23 cellular contexts compared by ENCODE assay signal in the genomic region with DNA sequence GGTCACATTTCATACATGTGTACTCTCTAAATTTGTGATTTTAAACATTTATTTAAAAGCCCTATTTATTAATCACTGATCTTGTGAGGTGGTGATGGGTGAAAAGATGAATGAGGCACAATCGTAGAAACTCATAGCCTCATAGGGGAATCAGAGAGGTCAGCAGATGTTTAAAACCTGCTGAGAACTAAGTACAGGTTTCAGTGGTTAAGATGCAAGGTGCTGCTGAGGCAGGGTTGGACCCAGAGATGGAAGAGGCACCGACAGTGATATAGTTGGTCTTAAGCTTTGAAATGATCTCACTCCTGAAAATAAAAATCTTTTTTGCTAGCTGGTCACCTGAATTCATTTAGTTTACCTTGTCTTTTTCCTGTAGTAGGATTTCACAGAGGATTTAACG. TPM values are rescaled to one million over a fixed set of nuclear protein-coding genes. Genes with fewer than 3 reads are reported as not detected.
DNase-seq lines count a peak whose midpoint lies in the region; ATAC-seq, FAIRE-seq and TF ChIP-seq lines count a peak whose summit lies in the region.
"Had no signal": no experiment of that assay in that cellular context is flagged by ENCODE, and none has a peak within 500 bp of the region (broad histone marks: within the 10 kb centered on the region; RNA-seq: fewer than 3 reads in every experiment).

No MANE protein-coding gene starts in this region.

- H3K23me2 ChIP-seq in H1 (ENCODE audit: low read depth, low read length) = no peaks in the 10 kb centered on the region

- no peak overlapping the region for H3K18ac ChIP-seq in H1 (ENCODE audit: extremely low read depth, low read length)

- H3K36me3 ChIP-seq in H1 (ENCODE audit: control insufficient read depth in 2 of 4, insufficient read depth in 4 of 4, low read length in 3 of 4) = no peaks in the 10 kb centered on the region
- H3K36me3 ChIP-seq in sigmoid colon = no peaks in the 10 kb centered on the region
- H3K36me3 ChIP-seq: HAP-1, WERI-Rb-1 had no signal

- no peak overlapping the region for H2BK15ac ChIP-seq in H1 (ENCODE audit: low read length)

- H3K4me3 Mint-ChIP-seq in activated T-helper 2 cell treated with anti-CD3 and anti-CD28 coated beads, Interferon-gamma antibody, Interleukin-2, Interleukin-4, amounts not matched to agents 10 μg/mL and 5 μg/mL and 100 μg/mL, durations not matched to agents 14 hours and 24 hours and 36 hours (ENCODE audit: low read depth) = no peak overlapping the region
- no peak overlapping the region for H3K4me3 Mint-ChIP-seq in chondrocyte (ENCODE audit: unreplicated experiment)
- H3K4me3 Mint-ChIP-seq: activated CD8-positive, alpha-beta T cell treated with anti-CD3 and anti-CD28 coated beads for 36 hours; activated naive CD4-positive, alpha-beta T cell treated with anti-CD3 and anti-CD28 coated beads, Interleukin-2, amount 50 U/mL, for 24 hours; activated T-cell treated with anti-CD3 and anti-CD28 coated beads, Interleukin-2, amount 50 U/mL, for 4 hours; T-cell had no signal

- H3K14ac ChIP-seq in H1 (ENCODE audit: insufficient read length) = no peak overlapping the region

- FAIRE-seq in H1 (lab: Jason Lieb, UNC) = no peak
- FAIRE-seq: colon, endometrium had no signal

- H2AFZ ChIP-seq in H1 (ENCODE audit: low read length) = peak overlapping the region; percentile 33; the same call in 1 of the 2 replicates

- CTCF ChIA-PET in H1 (lab: Charles Lee; ENCODE audit: partially characterized antibody) = interaction anchor here (0.6 to 6.5 kb wide), 8 partner anchors 12 to 380 kb away, joined by 3 to 61 read pairs (median 5); no protein-coding TSS in a partner anchor

- H3K9me3 ChIP-seq in H1 (ENCODE audit: insufficient read depth in 2 of 2, low read depth in 1 of 2, low read length in 1 of 2) (no peaks in the 10 kb centered on the region), sigmoid colon (no peaks in the 10 kb centered on the region)
- H3K9me3 ChIP-seq: HAP-1 had no signal

- H3K79me1 ChIP-seq in H1 (ENCODE audit: low read depth, low read length) = no peaks in the 10 kb centered on the region

- intact Hi-C loops in activated T-helper 2 cell treated with anti-CD3 and anti-CD28 coated beads, Interferon-gamma antibody, Interleukin-2, Interleukin-4, amounts not matched to agents 10 μg/mL and 5 μg/mL and 100 μg/mL, durations not matched to agents 14 hours and 24 hours and 36 hours (cut with micrococcal nuclease) = no loop called here
- intact Hi-C loops in sigmoid colon (cut with DNase I) = loop anchor here (10.0 kb wide), 1 partner anchor 1476 kb away; no protein-coding TSS in a partner anchor

- no peak overlapping the region for H4K8ac ChIP-seq in H1 (ENCODE audit: extremely low read depth, insufficient read depth, low read length)

- in situ Hi-C loops in G401 (cut with HindIII; ENCODE audit: low sequenced_read_pairs) = no loop called here

- H3K36me3 Mint-ChIP-seq in activated T-helper 2 cell treated with anti-CD3 and anti-CD28 coated beads, Interferon-gamma antibody, Interleukin-2, Interleukin-4, amounts not matched to agents 10 μg/mL and 5 μg/mL and 100 μg/mL, durations not matched to agents 14 hours and 24 hours and 36 hours (ENCODE audit: low read depth) = no peaks in the 10 kb centered on the region
- H3K36me3 Mint-ChIP-seq in chondrocyte (ENCODE audit: low read depth) = no peaks in the 10 kb centered on the region
- H3K36me3 Mint-ChIP-seq: activated naive CD4-positive, alpha-beta T cell treated with anti-CD3 and anti-CD28 coated beads, Interleukin-2, amount 50 U/mL, for 24 hours; T-cell had no signal

- TF ChIP-seq POLR2A in H1 (IDR thresholded peaks at IDR 0.05; ENCODE audit: control extremely low read depth in 1 of 2, low read depth in 2 of 2, low read length in 2 of 2) (no peak), sigmoid colon (IDR thresholded peaks at IDR 0.05) (no peak)

- no peak overlapping the region for H3K4me2 ChIP-seq in H1 (ENCODE audit: insufficient read depth in 1 of 2, low read depth in 2 of 2, low read length in 2 of 2)

- no peaks in the 10 kb centered on the region for H3K4me1 Mint-ChIP-seq in activated T-helper 2 cell treated with anti-CD3 and anti-CD28 coated beads, Interferon-gamma antibody, Interleukin-2, Interleukin-4, amounts not matched to agents 10 μg/mL and 5 μg/mL and 100 μg/mL, durations not matched to agents 14 hours and 24 hours and 36 hours (ENCODE audit: low read depth)
- H3K4me1 Mint-ChIP-seq in chondrocyte (ENCODE audit: low read depth) = no peaks in the 10 kb centered on the region
- H3K4me1 Mint-ChIP-seq: activated naive CD4-positive, alpha-beta T cell treated with anti-CD3 and anti-CD28 coated beads, Interleukin-2, amount 50 U/mL, for 24 hours; T-cell had no signal

- no peak overlapping the region for H3K9ac ChIP-seq in H1 (replicated peaks in 1 of 4; ENCODE audit: extremely low read depth in 1 of 4, low read depth in 3 of 4, low read length in 3 of 4)

- H2BK12ac ChIP-seq in H1 (ENCODE audit: low read depth, low read length) = no peak overlapping the region

- no peak overlapping the region for H2AK5ac ChIP-seq in H1 (ENCODE audit: low read depth, low read length)

- ATAC-seq in GM18909 (IDR thresholded peaks at IDR 0.05; ENCODE audit: poor library complexity, unreplicated experiment) = peak; percentile 75
- peak; percentile 60 for ATAC-seq in GM21717 (IDR thresholded peaks at IDR 0.05; ENCODE audit: unreplicated experiment)
- ATAC-seq in HG03159 (IDR thresholded peaks at IDR 0.05; ENCODE audit: unreplicated experiment) = peak; percentile 54
- ATAC-seq: activated CD8-positive, alpha-beta T cell treated with anti-CD3 and anti-CD28 coated beads for 36 hours; activated T-cell treated with anti-CD3 and anti-CD28 coated beads, Interleukin-2, amount 50 U/mL, for 4 hours; T-cell had no signal

- TF ChIP-seq EP300 in H1 (IDR thresholded peaks at IDR 0.05; ENCODE audit: borderline replicate concordance in 1 of 2, low read depth in 2 of 2, low read length in 2 of 2) = no peak
- TF ChIP-seq EP300 in sigmoid colon (IDR thresholded peaks at IDR 0.05) = no peak

- DNase-seq in H1 (ENCODE audit: low read depth in 1 of 2, low spot score in 2 of 2) (no peak), G401 (ENCODE audit: low spot score) (no peak), chondrocyte (ENCODE audit: low spot score) (no peak), sigmoid colon (no peak)
- DNase-seq in activated T-helper 2 cell treated with anti-CD3 and anti-CD28 coated beads, Interferon-gamma antibody, Interleukin-2, Interleukin-4, amounts not matched to agents 10 μg/mL and 5 μg/mL and 100 μg/mL, durations not matched to agents 14 hours and 24 hours and 36 hours (ENCODE audit: low spot score) = no peak
- DNase-seq: activated CD8-positive, alpha-beta T cell treated with anti-CD3 and anti-CD28 coated beads for 36 hours; activated T-cell treated with anti-CD3 and anti-CD28 coated beads, Interleukin-2, amount 50 U/mL, for 4 hours; COR-L47; NCI-H1436 treated with DMSO at 0.1 percent for 48 hours; NCI-H345; SHP77; stimulated activated CD4-positive, alpha-beta T cell treated with anti-CD3 and anti-CD28 coated beads, Interleukin-12 subunit alpha, Interleukin-12 subunit beta, amount 100 ng/mL, for 4 hours; T-cell; WERI-Rb-1 had no signal

- H2BK5ac ChIP-seq in H1 (ENCODE audit: low read depth, low read length) = no peak overlapping the region

- TF ChIP-seq RAD21 in H1 (IDR thresholded peaks at IDR 0.05 in 1 of 2, conservative IDR thresholded peaks at IDR 0.05 in 1 of 2; ENCODE audit: low read depth in 2 of 2, low read length in 2 of 2) = no peak

- no peaks in the 10 kb centered on the region for H3K79me2 ChIP-seq in H1 (ENCODE audit: control insufficient read depth in 1 of 2, insufficient read depth in 2 of 2, low read length in 2 of 2)

- no peak overlapping the region for H3K23ac ChIP-seq in H1 (ENCODE audit: insufficient read length)

- no peak overlapping the region for H3K56ac ChIP-seq in H1 (replicated peaks; ENCODE audit: insufficient read length, low read depth, low read length)

- H3K27me3 Mint-ChIP-seq in activated T-helper 2 cell treated with anti-CD3 and anti-CD28 coated beads, Interferon-gamma antibody, Interleukin-2, Interleukin-4, amounts not matched to agents 10 μg/mL and 5 μg/mL and 100 μg/mL, durations not matched to agents 14 hours and 24 hours and 36 hours (ENCODE audit: low read depth) = no peaks in the 10 kb centered on the region
- peaks cover 23% of the 10 kb centered on the region for H3K27me3 Mint-ChIP-seq in chondrocyte (ENCODE audit: low read depth)
- H3K27me3 Mint-ChIP-seq: activated CD8-positive, alpha-beta T cell treated with anti-CD3 and anti-CD28 coated beads for 36 hours had no signal

- POLR2A ChIA-PET in H1 (lab: Charles Lee; ENCODE audit: partially characterized antibody) = no interaction called here

- H3K4me3 ChIP-seq in H1 (ENCODE audit: extremely low read depth in 1 of 4, insufficient read depth in 2 of 4, low read depth in 3 of 4, low read length in 4 of 4) (no peak overlapping the region), sigmoid colon (no peak overlapping the region)
- H3K4me3 ChIP-seq: HAP-1 had no signal

- no peaks in the 10 kb centered on the region for H4K20me1 ChIP-seq in H1 (replicated peaks in 1 of 2; ENCODE audit: control insufficient read depth in 1 of 2, insufficient read depth in 2 of 2, low read length in 2 of 2)

- no peak for TF ChIP-seq CTCF in H1 (IDR thresholded peaks at IDR 0.05; ENCODE audit: control extremely low read depth in 1 of 3, insufficient read depth in 1 of 3, low read depth in 1 of 3, low read length in 3 of 3)
- TF ChIP-seq CTCF in chondrocyte (IDR thresholded peaks at IDR 0.05) = no peak
- no peak for TF ChIP-seq CTCF in sigmoid colon (IDR thresholded peaks at IDR 0.05)

- peaks cover 0 to 3% (median under 1%) of the 10 kb centered on the region in 4 experiments; a peak in 2 of 7 replicates for H3K4me1 ChIP-seq in H1 (replicated peaks in 1 of 4; ENCODE audit: control insufficient read depth in 3 of 4, insufficient read depth in 4 of 4, low read length in 3 of 4)
- no peaks in the 10 kb centered on the region for H3K4me1 ChIP-seq in sigmoid colon

- H2BK20ac ChIP-seq in H1 (ENCODE audit: low read length) = no peak overlapping the region

- WGBS in H1 (ENCODE audit: extremely low coverage in 1 of 2, insufficient coverage in 1 of 2, insufficient read length in 1 of 2, insufficient replicate concordance in 2 of 2, low coverage in 1 of 2, low lambda C conversion rate in 2 of 2, missing lambda C conversion rate in 1 of 2), 2 experiments = 91% methylated on average over 3 of the region's 3 CpGs; no CpG with 5 or more reads in 1 of the 2 experiments
- WGBS in sigmoid colon, 2 donors = 82 to 88% methylated on average over 3 of the region's 3 CpGs

- no peak overlapping the region for H3K27ac ChIP-seq in H1 (ENCODE audit: low read depth, low read length)
- H3K27ac ChIP-seq in sigmoid colon = no peak overlapping the region
- H3K27ac ChIP-seq: WERI-Rb-1 had no signal

- no peak overlapping the region for H2BK120ac ChIP-seq in H1 (replicated peaks; ENCODE audit: low read depth, low read length)

- H4K91ac ChIP-seq in H1 (replicated peaks; ENCODE audit: insufficient read length, low read length) = no peak overlapping the region

- H4K5ac ChIP-seq in H1 (ENCODE audit: insufficient read length, low read depth, low read length) = no peak overlapping the region

- H3K27me3 ChIP-seq in H1 (replicated peaks in 1 of 4; ENCODE audit: control insufficient read depth in 3 of 4, extremely low read depth in 1 of 4, insufficient read depth in 3 of 4, low read length in 3 of 4) = no peaks in the 10 kb centered on the region
- no peaks in the 10 kb centered on the region for H3K27me3 ChIP-seq in sigmoid colon

- no peak overlapping the region for H3K4ac ChIP-seq in H1 (replicated peaks; ENCODE audit: insufficient read length, low read depth, low read length)

- H3K9me3 Mint-ChIP-seq in activated T-helper 2 cell treated with anti-CD3 and anti-CD28 coated beads, Interferon-gamma antibody, Interleukin-2, Interleukin-4, amounts not matched to agents 10 μg/mL and 5 μg/mL and 100 μg/mL, durations not matched to agents 14 hours and 24 hours and 36 hours = no peaks in the 10 kb centered on the region
- no peaks in the 10 kb centered on the region for H3K9me3 Mint-ChIP-seq in chondrocyte (ENCODE audit: low read depth)
- H3K9me3 Mint-ChIP-seq: activated CD8-positive, alpha-beta T cell treated with anti-CD3 and anti-CD28 coated beads for 36 hours; activated naive CD4-positive, alpha-beta T cell treated with anti-CD3 and anti-CD28 coated beads, Interleukin-2, amount 50 U/mL, for 24 hours; activated T-cell treated with anti-CD3 and anti-CD28 coated beads, Interleukin-2, amount 50 U/mL, for 4 hours; T-cell had no signal

- H3K27ac Mint-ChIP-seq in activated T-helper 2 cell treated with anti-CD3 and anti-CD28 coated beads, Interferon-gamma antibody, Interleukin-2, Interleukin-4, amounts not matched to agents 10 μg/mL and 5 μg/mL and 100 μg/mL, durations not matched to agents 14 hours and 24 hours and 36 hours = no peak overlapping the region
- H3K27ac Mint-ChIP-seq in chondrocyte (ENCODE audit: unreplicated experiment) = no peak overlapping the region
- H3K27ac Mint-ChIP-seq: activated CD8-positive, alpha-beta T cell treated with anti-CD3 and anti-CD28 coated beads for 36 hours; activated naive CD4-positive, alpha-beta T cell treated with anti-CD3 and anti-CD28 coated beads, Interleukin-2, amount 50 U/mL, for 24 hours; T-cell had no signal

RNA-seq across cellular contexts. Expression of a gene that starts 49.6 kb away (rescaled TPM):
- not detected in 2 replicates for total RNA-seq in H1 (2021; fragmentation: NEBNext Ultra II Directional; extraction: Animal tissue kit (Norgen Biotek cat#: 25700))
- polyA plus RNA-seq in H1 (2011; rRNA removed) = not detected in 2 replicates
- not detected for polyA plus RNA-seq in H1 (2011; cell fraction: cytosol; rRNA removed)
- polyA plus RNA-seq in H1 (2011; cell fraction: nucleus; rRNA removed) = not detected
- polyA plus RNA-seq in H1 (2012, experiment 1 of 2) = not detected in 4 replicates
- polyA plus RNA-seq in H1 (2012, experiment 2 of 2) = not detected
- polyA plus RNA-seq in H1 (2013, experiment 1 of 2) = 0.06 TPM
- not detected for polyA plus RNA-seq in H1 (2013, experiment 2 of 2)
- polyA minus RNA-seq in H1 (2011; rRNA and poly(A)+ RNA removed) = not detected in 2 replicates
- polyA minus RNA-seq in H1 (2011; cell fraction: cytosol; rRNA and poly(A)+ RNA removed) = not detected
- not detected for polyA minus RNA-seq in H1 (2011; cell fraction: nucleus; rRNA and poly(A)+ RNA removed)
- total RNA-seq in activated T-helper 2 cell treated with anti-CD3 and anti-CD28 coated beads, Interferon-gamma antibody, Interleukin-2, Interleukin-4, amounts not matched to agents 10 μg/mL and 5 μg/mL and 100 μg/mL, durations not matched to agents 14 hours and 24 hours and 36 hours = not detected in 2 replicates
- not detected in 2 replicates for total RNA-seq in G401 (2014; rRNA removed; shearing (Covaris generic))
- total RNA-seq in chondrocyte = not detected in 3 replicates
- total RNA-seq in sigmoid colon = not detected
- polyA plus RNA-seq in sigmoid colon = not detected
- total RNA-seq: activated CD8-positive, alpha-beta T cell treated with anti-CD3 and anti-CD28 coated beads for 36 hours; activated T-cell treated with anti-CD3 and anti-CD28 coated beads, Interleukin-2, amount 50 U/mL, for 4 hours; HT-29; T-cell had no signal
- polyA plus RNA-seq: neural cell had no signal
